ENCODE assay signal across 1 cellular context in the genomic region with DNA sequence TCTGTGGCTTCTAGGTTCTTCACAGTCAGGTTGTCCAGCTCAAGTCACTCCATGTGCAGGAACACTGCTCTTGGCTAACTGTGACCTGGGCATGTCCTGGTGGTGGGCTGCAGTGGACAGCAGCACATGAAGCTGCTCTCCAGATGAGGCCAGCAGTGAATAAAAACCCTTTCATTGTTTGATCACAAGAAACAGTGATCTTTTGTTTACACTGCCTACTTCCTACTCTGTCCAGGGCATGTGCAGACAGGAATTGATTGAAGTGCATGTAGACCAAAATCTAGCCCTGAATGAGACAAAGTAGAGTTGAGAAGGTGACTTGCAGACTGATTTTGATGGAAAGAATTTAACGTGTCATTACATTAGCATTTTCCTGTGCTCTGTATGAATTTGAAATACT.
TF ChIP-seq lines count a peak whose summit lies in the region.

No MANE protein-coding gene starts in this region.

TF ChIP-seq in HepG2, 621 proteins besides CTCF, POLR2A, EP300 and RAD21 (continued from another document and continues in another):
- TF ChIP-seq, protein P1, sequence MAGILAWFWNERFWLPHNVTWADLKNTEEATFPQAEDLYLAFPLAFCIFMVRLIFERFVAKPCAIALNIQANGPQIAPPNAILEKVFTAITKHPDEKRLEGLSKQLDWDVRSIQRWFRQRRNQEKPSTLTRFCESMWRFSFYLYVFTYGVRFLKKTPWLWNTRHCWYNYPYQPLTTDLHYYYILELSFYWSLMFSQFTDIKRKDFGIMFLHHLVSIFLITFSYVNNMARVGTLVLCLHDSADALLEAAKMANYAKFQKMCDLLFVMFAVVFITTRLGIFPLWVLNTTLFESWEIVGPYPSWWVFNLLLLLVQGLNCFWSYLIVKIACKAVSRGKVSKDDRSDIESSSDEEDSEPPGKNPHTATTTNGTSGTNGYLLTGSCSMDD (CRISPR knock-in tag; IDR thresholded peaks at IDR 0.05) = no peak
- no peak for TF ChIP-seq MEF2D (CRISPR knock-in tag; IDR thresholded peaks at IDR 0.05)
- peak; percentile 18; the same call in 1 of the 2 replicates for TF ChIP-seq MED1 (CRISPR knock-in tag; IDR thresholded peaks at IDR 0.05)
- TF ChIP-seq, protein P2, sequence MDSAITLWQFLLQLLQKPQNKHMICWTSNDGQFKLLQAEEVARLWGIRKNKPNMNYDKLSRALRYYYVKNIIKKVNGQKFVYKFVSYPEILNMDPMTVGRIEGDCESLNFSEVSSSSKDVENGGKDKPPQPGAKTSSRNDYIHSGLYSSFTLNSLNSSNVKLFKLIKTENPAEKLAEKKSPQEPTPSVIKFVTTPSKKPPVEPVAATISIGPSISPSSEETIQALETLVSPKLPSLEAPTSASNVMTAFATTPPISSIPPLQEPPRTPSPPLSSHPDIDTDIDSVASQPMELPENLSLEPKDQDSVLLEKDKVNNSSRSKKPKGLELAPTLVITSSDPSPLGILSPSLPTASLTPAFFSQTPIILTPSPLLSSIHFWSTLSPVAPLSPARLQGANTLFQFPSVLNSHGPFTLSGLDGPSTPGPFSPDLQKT (CRISPR knock-in tag; IDR thresholded peaks at IDR 0.05; ENCODE audit: borderline replicate concordance) = no peak
- TF ChIP-seq SRSF4 (IDR thresholded peaks at IDR 0.05; ENCODE audit: low read depth, low read length, poor library complexity, severe bottlenecking) = no peak
- TF ChIP-seq KAT7 (CRISPR knock-in tag; IDR thresholded peaks at IDR 0.05; ENCODE audit: borderline replicate concordance) = no peak
- no peak for TF ChIP-seq ZNF598 (CRISPR knock-in tag; IDR thresholded peaks at IDR 0.05; ENCODE audit: borderline replicate concordance)
- TF ChIP-seq POLR2G (IDR thresholded peaks at IDR 0.05; ENCODE audit: low read depth, low read length) = no peak
- TF ChIP-seq CEBPG (CRISPR knock-in tag; IDR thresholded peaks at IDR 0.05) = no peak
- no peak for TF ChIP-seq PLRG1 (conservative IDR thresholded peaks at IDR 0.05)
- TF ChIP-seq, protein P3, sequence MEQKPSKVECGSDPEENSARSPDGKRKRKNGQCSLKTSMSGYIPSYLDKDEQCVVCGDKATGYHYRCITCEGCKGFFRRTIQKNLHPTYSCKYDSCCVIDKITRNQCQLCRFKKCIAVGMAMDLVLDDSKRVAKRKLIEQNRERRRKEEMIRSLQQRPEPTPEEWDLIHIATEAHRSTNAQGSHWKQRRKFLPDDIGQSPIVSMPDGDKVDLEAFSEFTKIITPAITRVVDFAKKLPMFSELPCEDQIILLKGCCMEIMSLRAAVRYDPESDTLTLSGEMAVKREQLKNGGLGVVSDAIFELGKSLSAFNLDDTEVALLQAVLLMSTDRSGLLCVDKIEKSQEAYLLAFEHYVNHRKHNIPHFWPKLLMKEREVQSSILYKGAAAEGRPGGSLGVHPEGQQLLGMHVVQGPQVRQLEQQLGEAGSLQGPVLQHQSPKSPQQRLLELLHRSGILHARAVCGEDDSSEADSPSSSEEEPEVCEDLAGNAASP (CRISPR knock-in tag; IDR thresholded peaks at IDR 0.05; ENCODE audit: borderline replicate concordance) = peak; percentile 23; the same call in 1 of the 2 replicates
- TF ChIP-seq, protein P4, sequence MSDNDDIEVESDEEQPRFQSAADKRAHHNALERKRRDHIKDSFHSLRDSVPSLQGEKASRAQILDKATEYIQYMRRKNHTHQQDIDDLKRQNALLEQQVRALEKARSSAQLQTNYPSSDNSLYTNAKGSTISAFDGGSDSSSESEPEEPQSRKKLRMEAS (IDR thresholded peaks at IDR 0.05) = no peak; the same call in 1 of the 2 replicates
- TF ChIP-seq ZNF737 (CRISPR knock-in tag; IDR thresholded peaks at IDR 0.05; ENCODE audit: borderline replicate concordance) = no peak
- TF ChIP-seq MBNL3 (CRISPR knock-in tag; conservative IDR thresholded peaks at IDR 0.05) = no peak
- TF ChIP-seq, protein P5, sequence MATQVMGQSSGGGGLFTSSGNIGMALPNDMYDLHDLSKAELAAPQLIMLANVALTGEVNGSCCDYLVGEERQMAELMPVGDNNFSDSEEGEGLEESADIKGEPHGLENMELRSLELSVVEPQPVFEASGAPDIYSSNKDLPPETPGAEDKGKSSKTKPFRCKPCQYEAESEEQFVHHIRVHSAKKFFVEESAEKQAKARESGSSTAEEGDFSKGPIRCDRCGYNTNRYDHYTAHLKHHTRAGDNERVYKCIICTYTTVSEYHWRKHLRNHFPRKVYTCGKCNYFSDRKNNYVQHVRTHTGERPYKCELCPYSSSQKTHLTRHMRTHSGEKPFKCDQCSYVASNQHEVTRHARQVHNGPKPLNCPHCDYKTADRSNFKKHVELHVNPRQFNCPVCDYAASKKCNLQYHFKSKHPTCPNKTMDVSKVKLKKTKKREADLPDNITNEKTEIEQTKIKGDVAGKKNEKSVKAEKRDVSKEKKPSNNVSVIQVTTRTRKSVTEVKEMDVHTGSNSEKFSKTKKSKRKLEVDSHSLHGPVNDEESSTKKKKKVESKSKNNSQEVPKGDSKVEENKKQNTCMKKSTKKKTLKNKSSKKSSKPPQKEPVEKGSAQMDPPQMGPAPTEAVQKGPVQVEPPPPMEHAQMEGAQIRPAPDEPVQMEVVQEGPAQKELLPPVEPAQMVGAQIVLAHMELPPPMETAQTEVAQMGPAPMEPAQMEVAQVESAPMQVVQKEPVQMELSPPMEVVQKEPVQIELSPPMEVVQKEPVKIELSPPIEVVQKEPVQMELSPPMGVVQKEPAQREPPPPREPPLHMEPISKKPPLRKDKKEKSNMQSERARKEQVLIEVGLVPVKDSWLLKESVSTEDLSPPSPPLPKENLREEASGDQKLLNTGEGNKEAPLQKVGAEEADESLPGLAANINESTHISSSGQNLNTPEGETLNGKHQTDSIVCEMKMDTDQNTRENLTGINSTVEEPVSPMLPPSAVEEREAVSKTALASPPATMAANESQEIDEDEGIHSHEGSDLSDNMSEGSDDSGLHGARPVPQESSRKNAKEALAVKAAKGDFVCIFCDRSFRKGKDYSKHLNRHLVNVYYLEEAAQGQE (IDR thresholded peaks at IDR 0.05; ENCODE audit: borderline replicate concordance in 1 of 2, low read depth in 1 of 2, low read length in 2 of 2) = no peak
- TF ChIP-seq, protein P6, sequence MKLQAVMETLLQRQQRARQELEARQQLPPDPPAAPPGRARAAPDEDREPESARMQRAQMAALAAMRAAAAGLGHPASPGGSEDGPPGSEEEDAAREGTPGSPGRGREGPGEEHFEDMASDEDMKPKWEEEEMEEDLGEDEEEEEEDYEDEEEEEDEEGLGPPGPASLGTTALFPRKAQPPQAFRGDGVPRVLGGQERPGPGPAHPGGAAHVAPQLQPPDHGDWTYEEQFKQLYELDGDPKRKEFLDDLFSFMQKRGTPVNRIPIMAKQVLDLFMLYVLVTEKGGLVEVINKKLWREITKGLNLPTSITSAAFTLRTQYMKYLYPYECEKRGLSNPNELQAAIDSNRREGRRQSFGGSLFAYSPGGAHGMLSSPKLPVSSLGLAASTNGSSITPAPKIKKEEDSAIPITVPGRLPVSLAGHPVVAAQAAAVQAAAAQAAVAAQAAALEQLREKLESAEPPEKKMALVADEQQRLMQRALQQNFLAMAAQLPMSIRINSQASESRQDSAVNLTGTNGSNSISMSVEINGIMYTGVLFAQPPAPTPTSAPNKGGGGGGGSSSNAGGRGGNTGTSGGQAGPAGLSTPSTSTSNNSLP (IDR thresholded peaks at IDR 0.05; ENCODE audit: low read depth, low read length) = peak; percentile 70
- TF ChIP-seq, protein P7, sequence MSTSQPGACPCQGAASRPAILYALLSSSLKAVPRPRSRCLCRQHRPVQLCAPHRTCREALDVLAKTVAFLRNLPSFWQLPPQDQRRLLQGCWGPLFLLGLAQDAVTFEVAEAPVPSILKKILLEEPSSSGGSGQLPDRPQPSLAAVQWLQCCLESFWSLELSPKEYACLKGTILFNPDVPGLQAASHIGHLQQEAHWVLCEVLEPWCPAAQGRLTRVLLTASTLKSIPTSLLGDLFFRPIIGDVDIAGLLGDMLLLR (CRISPR knock-in tag; IDR thresholded peaks at IDR 0.05) = no peak
- no peak for TF ChIP-seq ZNF30 (CRISPR knock-in tag; IDR thresholded peaks at IDR 0.05)
- no peak for TF ChIP-seq ZSCAN21 (CRISPR knock-in tag; IDR thresholded peaks at IDR 0.05; ENCODE audit: borderline replicate concordance)
- TF ChIP-seq, protein P8, sequence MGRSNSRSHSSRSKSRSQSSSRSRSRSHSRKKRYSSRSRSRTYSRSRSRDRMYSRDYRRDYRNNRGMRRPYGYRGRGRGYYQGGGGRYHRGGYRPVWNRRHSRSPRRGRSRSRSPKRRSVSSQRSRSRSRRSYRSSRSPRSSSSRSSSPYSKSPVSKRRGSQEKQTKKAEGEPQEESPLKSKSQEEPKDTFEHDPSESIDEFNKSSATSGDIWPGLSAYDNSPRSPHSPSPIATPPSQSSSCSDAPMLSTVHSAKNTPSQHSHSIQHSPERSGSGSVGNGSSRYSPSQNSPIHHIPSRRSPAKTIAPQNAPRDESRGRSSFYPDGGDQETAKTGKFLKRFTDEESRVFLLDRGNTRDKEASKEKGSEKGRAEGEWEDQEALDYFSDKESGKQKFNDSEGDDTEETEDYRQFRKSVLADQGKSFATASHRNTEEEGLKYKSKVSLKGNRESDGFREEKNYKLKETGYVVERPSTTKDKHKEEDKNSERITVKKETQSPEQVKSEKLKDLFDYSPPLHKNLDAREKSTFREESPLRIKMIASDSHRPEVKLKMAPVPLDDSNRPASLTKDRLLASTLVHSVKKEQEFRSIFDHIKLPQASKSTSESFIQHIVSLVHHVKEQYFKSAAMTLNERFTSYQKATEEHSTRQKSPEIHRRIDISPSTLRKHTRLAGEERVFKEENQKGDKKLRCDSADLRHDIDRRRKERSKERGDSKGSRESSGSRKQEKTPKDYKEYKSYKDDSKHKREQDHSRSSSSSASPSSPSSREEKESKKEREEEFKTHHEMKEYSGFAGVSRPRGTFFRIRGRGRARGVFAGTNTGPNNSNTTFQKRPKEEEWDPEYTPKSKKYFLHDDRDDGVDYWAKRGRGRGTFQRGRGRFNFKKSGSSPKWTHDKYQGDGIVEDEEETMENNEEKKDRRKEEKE (IDR thresholded peaks at IDR 0.05) = no peak
- peak; percentile 61; the same call in 1 of the 2 replicates for TF ChIP-seq ZNF556 (CRISPR knock-in tag; IDR thresholded peaks at IDR 0.05; ENCODE audit: borderline replicate concordance)
- TF ChIP-seq, protein P9, sequence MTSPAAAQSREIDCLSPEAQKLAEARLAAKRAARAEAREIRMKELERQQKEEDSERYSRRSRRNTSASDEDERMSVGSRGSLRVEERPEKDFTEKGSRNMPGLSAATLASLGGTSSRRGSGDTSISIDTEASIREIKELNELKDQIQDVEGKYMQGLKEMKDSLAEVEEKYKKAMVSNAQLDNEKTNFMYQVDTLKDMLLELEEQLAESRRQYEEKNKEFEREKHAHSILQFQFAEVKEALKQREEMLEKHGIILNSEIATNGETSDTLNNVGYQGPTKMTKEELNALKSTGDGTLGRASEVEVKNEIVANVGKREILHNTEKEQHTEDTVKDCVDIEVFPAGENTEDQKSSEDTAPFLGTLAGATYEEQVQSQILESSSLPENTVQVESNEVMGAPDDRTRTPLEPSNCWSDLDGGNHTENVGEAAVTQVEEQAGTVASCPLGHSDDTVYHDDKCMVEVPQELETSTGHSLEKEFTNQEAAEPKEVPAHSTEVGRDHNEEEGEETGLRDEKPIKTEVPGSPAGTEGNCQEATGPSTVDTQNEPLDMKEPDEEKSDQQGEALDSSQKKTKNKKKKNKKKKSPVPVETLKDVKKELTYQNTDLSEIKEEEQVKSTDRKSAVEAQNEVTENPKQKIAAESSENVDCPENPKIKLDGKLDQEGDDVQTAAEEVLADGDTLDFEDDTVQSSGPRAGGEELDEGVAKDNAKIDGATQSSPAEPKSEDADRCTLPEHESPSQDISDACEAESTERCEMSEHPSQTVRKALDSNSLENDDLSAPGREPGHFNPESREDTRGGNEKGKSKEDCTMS (CRISPR knock-in tag; conservative IDR thresholded peaks at IDR 0.05) = no peak
- TF ChIP-seq CHD4 (IDR thresholded peaks at IDR 0.05; ENCODE audit: borderline replicate concordance, low read length) = no peak
- TF ChIP-seq, protein P10, sequence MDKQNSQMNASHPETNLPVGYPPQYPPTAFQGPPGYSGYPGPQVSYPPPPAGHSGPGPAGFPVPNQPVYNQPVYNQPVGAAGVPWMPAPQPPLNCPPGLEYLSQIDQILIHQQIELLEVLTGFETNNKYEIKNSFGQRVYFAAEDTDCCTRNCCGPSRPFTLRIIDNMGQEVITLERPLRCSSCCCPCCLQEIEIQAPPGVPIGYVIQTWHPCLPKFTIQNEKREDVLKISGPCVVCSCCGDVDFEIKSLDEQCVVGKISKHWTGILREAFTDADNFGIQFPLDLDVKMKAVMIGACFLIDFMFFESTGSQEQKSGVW (CRISPR knock-in tag; IDR thresholded peaks at IDR 0.05; ENCODE audit: borderline replicate concordance) = no peak
- peak; percentile 62; the same call in 1 of the 2 replicates for TF ChIP-seq ZMYM4 (CRISPR knock-in tag; IDR thresholded peaks at IDR 0.05)
- TF ChIP-seq STAT5B (CRISPR knock-in tag; IDR thresholded peaks at IDR 0.05) = no peak
- no peak for TF ChIP-seq ZFY (CRISPR knock-in tag; IDR thresholded peaks at IDR 0.05)
- no peak for TF ChIP-seq ZNF337 (CRISPR knock-in tag; IDR thresholded peaks at IDR 0.05; ENCODE audit: borderline replicate concordance, low read depth)
- TF ChIP-seq, protein P11, sequence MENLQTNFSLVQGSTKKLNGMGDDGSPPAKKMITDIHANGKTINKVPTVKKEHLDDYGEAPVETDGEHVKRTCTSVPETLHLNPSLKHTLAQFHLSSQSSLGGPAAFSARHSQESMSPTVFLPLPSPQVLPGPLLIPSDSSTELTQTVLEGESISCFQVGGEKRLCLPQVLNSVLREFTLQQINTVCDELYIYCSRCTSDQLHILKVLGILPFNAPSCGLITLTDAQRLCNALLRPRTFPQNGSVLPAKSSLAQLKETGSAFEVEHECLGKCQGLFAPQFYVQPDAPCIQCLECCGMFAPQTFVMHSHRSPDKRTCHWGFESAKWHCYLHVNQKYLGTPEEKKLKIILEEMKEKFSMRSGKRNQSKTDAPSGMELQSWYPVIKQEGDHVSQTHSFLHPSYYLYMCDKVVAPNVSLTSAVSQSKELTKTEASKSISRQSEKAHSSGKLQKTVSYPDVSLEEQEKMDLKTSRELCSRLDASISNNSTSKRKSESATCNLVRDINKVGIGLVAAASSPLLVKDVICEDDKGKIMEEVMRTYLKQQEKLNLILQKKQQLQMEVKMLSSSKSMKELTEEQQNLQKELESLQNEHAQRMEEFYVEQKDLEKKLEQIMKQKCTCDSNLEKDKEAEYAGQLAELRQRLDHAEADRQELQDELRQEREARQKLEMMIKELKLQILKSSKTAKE (CRISPR knock-in tag; IDR thresholded peaks at IDR 0.05; ENCODE audit: borderline replicate concordance) = no peak
- TF ChIP-seq, protein P12, sequence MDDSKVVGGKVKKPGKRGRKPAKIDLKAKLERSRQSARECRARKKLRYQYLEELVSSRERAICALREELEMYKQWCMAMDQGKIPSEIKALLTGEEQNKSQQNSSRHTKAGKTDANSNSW (CRISPR knock-in tag; IDR thresholded peaks at IDR 0.05; ENCODE audit: borderline replicate concordance) = no peak
- no peak for TF ChIP-seq ZNF24 (IDR thresholded peaks at IDR 0.05)
- TF ChIP-seq, protein P13, sequence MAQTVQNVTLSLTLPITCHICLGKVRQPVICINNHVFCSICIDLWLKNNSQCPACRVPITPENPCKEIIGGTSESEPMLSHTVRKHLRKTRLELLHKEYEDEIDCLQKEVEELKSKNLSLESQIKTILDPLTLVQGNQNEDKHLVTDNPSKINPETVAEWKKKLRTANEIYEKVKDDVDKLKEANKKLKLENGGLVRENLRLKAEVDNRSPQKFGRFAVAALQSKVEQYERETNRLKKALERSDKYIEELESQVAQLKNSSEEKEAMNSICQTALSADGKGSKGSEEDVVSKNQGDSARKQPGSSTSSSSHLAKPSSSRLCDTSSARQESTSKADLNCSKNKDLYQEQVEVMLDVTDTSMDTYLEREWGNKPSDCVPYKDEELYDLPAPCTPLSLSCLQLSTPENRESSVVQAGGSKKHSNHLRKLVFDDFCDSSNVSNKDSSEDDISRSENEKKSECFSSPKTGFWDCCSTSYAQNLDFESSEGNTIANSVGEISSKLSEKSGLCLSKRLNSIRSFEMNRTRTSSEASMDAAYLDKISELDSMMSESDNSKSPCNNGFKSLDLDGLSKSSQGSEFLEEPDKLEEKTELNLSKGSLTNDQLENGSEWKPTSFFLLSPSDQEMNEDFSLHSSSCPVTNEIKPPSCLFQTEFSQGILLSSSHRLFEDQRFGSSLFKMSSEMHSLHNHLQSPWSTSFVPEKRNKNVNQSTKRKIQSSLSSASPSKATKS (CRISPR knock-in tag; IDR thresholded peaks at IDR 0.05) = no peak
- no peak for TF ChIP-seq THYN1 (CRISPR knock-in tag; IDR thresholded peaks at IDR 0.05; ENCODE audit: borderline replicate concordance, low read depth)
